In the genomic region with DNA sequence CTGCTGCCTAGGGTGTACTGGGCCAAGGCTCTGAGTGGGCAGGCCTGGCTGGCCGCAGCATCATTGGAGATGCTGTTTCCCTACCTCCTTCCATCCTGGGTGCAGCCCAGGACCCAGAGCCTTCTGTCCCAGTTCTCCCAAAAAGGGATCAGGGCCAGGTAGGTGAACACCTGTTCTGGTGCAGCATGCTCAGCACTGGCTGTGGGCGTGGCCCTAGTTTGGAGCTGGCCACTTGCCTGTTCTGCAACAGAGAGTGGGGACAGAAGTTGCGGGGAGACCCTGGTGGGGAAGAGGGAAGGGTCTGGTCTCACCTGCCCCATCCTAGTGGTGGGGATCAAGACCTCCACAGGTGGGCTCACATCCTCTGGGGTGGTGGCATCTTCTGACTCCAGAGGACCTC, we compare ENCODE assay signal across 29 cellular contexts. TPM values are rescaled to one million over a fixed set of nuclear protein-coding genes. Genes with fewer than 3 reads are reported as not detected.
DNase-seq lines count a peak whose midpoint lies in the region; ATAC-seq and TF ChIP-seq lines count a peak whose summit lies in the region.
"Had no signal": no experiment of that assay in that cellular context is flagged by ENCODE, and none has a peak within 500 bp of the region (broad histone marks: within the 10 kb centered on the region; RNA-seq: fewer than 3 reads in every experiment).

No MANE protein-coding gene starts in this region.

- WGBS in prostate gland, result 89% methylated on average over 3 of the region's 3 CpGs

- TF ChIP-seq POLR2A in prostate gland (IDR thresholded peaks at IDR 0.05), result no peak
- no peak for TF ChIP-seq POLR2A in vagina (IDR thresholded peaks at IDR 0.05)

- H3K9me3 ChIP-seq in prostate gland, result no peaks in the 10 kb centered on the region
- H3K9me3 ChIP-seq in vagina, result no peaks in the 10 kb centered on the region
- H3K9me3 ChIP-seq: MG63 had no signal

- H3K9me3 Mint-ChIP-seq in activated T-cell treated with anti-CD3 and anti-CD28 coated beads, Interleukin-2, amount 50 U/mL, for 24 hours, result no peaks in the 10 kb centered on the region
- H3K9me3 Mint-ChIP-seq in activated T-cell treated with anti-CD3 and anti-CD28 coated beads, Interleukin-2, amount 50 U/mL, for 72 hours, result no peaks in the 10 kb centered on the region
- H3K9me3 Mint-ChIP-seq in activated T-helper 2 cell treated with anti-CD3 and anti-CD28 coated beads, Interferon-gamma antibody, Interleukin-2, Interleukin-4, amounts not matched to agents 10 μg/mL and 5 μg/mL and 100 μg/mL, durations not matched to agents 14 hours and 24 hours and 36 hours, result no peaks in the 10 kb centered on the region
- H3K9me3 Mint-ChIP-seq: activated naive CD8-positive, alpha-beta T cell treated with anti-CD3 and anti-CD28 coated beads, Interleukin-2, amount 10 ng/mL, durations not matched to agents 7 days and 5 days; CD8-positive, alpha-beta T cell had no signal

- TF ChIP-seq CTCF in dorsolateral prefrontal cortex (IDR thresholded peaks at IDR 0.05 in 54 of 56, conservative IDR thresholded peaks at IDR 0.05 in 2 of 56; ENCODE audit: low read depth in 1 of 56, partially characterized antibody in 56 of 56) (no peak), prostate gland (IDR thresholded peaks at IDR 0.05) (no peak), vagina (IDR thresholded peaks at IDR 0.05) (no peak), GM13976 (IDR thresholded peaks at IDR 0.05; ENCODE audit: borderline replicate concordance, control extremely low read depth, extremely low read depth, insufficient read depth, missing control alignments) (no peak)

- in situ Hi-C loops in GM13976 (cut with MboI; ENCODE audit: low sequenced_read_pairs, unreplicated experiment), result loop anchor here (5.0 kb wide), 1 partner anchor 153 kb away; no protein-coding TSS in a partner anchor

- H3K36me3 Mint-ChIP-seq in activated T-cell treated with anti-CD3 and anti-CD28 coated beads, Interleukin-2, amount 50 U/mL, for 24 hours (ENCODE audit: low read depth), result no peaks in the 10 kb centered on the region
- H3K36me3 Mint-ChIP-seq in activated T-cell treated with anti-CD3 and anti-CD28 coated beads, Interleukin-2, amount 50 U/mL, for 72 hours (ENCODE audit: insufficient read depth in 2 of 2), result no peaks in the 10 kb centered on the region
- H3K36me3 Mint-ChIP-seq in activated T-helper 2 cell treated with anti-CD3 and anti-CD28 coated beads, Interferon-gamma antibody, Interleukin-2, Interleukin-4, amounts not matched to agents 10 μg/mL and 5 μg/mL and 100 μg/mL, durations not matched to agents 14 hours and 24 hours and 36 hours (ENCODE audit: low read depth), result no peaks in the 10 kb centered on the region
- H3K36me3 Mint-ChIP-seq: activated naive CD8-positive, alpha-beta T cell treated with anti-CD3 and anti-CD28 coated beads, Interleukin-2, amount 10 ng/mL, durations not matched to agents 7 days and 5 days had no signal

- H3K4me3 ChIP-seq in dorsolateral prefrontal cortex, result no peak overlapping the region
- H3K4me3 ChIP-seq in prostate gland, result no peak overlapping the region
- no peak overlapping the region for H3K4me3 ChIP-seq in vagina
- H3K4me3 ChIP-seq: GM23248, MG63 had no signal

- no peak overlapping the region for H3K4me3 Mint-ChIP-seq in activated T-cell treated with anti-CD3 and anti-CD28 coated beads, Interleukin-2, amount 50 U/mL, for 24 hours
- no peak overlapping the region for H3K4me3 Mint-ChIP-seq in activated T-cell treated with anti-CD3 and anti-CD28 coated beads, Interleukin-2, amount 50 U/mL, for 72 hours
- no peak overlapping the region for H3K4me3 Mint-ChIP-seq in activated T-helper 2 cell treated with anti-CD3 and anti-CD28 coated beads, Interferon-gamma antibody, Interleukin-2, Interleukin-4, amounts not matched to agents 10 μg/mL and 5 μg/mL and 100 μg/mL, durations not matched to agents 14 hours and 24 hours and 36 hours (ENCODE audit: low read depth)
- H3K4me3 Mint-ChIP-seq: activated naive CD8-positive, alpha-beta T cell treated with anti-CD3 and anti-CD28 coated beads, Interleukin-2, amount 10 ng/mL, durations not matched to agents 7 days and 5 days had no signal

- no peak overlapping the region for H3K27ac Mint-ChIP-seq in activated T-cell treated with anti-CD3 and anti-CD28 coated beads, Interleukin-2, amount 50 U/mL, for 24 hours
- H3K27ac Mint-ChIP-seq in activated T-cell treated with anti-CD3 and anti-CD28 coated beads, Interleukin-2, amount 50 U/mL, for 72 hours, result no peak overlapping the region
- no peak overlapping the region for H3K27ac Mint-ChIP-seq in activated T-helper 2 cell treated with anti-CD3 and anti-CD28 coated beads, Interferon-gamma antibody, Interleukin-2, Interleukin-4, amounts not matched to agents 10 μg/mL and 5 μg/mL and 100 μg/mL, durations not matched to agents 14 hours and 24 hours and 36 hours

- no peak for ATAC-seq in activated T-cell treated with anti-CD3 and anti-CD28 coated beads, Interleukin-2, amount 50 U/mL, for 72 hours (replicated peaks in 1 of 2)
- ATAC-seq: left ventricle myocardium superior had no signal

- H3K27me3 ChIP-seq in dorsolateral prefrontal cortex, result no peaks in the 10 kb centered on the region
- no peaks in the 10 kb centered on the region for H3K27me3 ChIP-seq in prostate gland (replicated peaks; ENCODE audit: insufficient read depth)
- no peaks in the 10 kb centered on the region for H3K27me3 ChIP-seq in vagina
- H3K27me3 ChIP-seq: MG63 had no signal

- H3K36me3 ChIP-seq in prostate gland (no peaks in the 10 kb centered on the region), vagina (no peaks in the 10 kb centered on the region)
- H3K36me3 ChIP-seq: MG63 had no signal

- H3K4me1 ChIP-seq in prostate gland (replicated peaks) (peaks cover 30% of the 10 kb centered on the region), vagina (peaks cover 54% of the 10 kb centered on the region)

- peaks cover 61% of the 10 kb centered on the region for H3K4me1 Mint-ChIP-seq in activated T-cell treated with anti-CD3 and anti-CD28 coated beads, Interleukin-2, amount 50 U/mL, for 24 hours (ENCODE audit: low read depth)
- peaks cover 63% of the 10 kb centered on the region for H3K4me1 Mint-ChIP-seq in activated T-cell treated with anti-CD3 and anti-CD28 coated beads, Interleukin-2, amount 50 U/mL, for 72 hours (ENCODE audit: low read depth)
- peaks cover 37% of the 10 kb centered on the region for H3K4me1 Mint-ChIP-seq in activated T-helper 2 cell treated with anti-CD3 and anti-CD28 coated beads, Interferon-gamma antibody, Interleukin-2, Interleukin-4, amounts not matched to agents 10 μg/mL and 5 μg/mL and 100 μg/mL, durations not matched to agents 14 hours and 24 hours and 36 hours (ENCODE audit: low read depth)

- intact Hi-C loops in dorsolateral prefrontal cortex (cut with DNase I) (loop anchor here (5.0 to 10.0 kb wide), 4 partner anchors 268 to 441 kb away; a partner anchor contains a TSS), prostate gland (cut with DNase I) (loop anchor here (10.0 kb wide), 1 partner anchor 391 kb away; a partner anchor contains a TSS), vagina (cut with DNase I) (loop anchor here (5.0 kb wide), 1 partner anchor 153 kb away; no protein-coding TSS in a partner anchor)
- intact Hi-C loops in activated T-helper 2 cell treated with anti-CD3 and anti-CD28 coated beads, Interferon-gamma antibody, Interleukin-2, Interleukin-4, amounts not matched to agents 10 μg/mL and 5 μg/mL and 100 μg/mL, durations not matched to agents 14 hours and 24 hours and 36 hours (cut with micrococcal nuclease), result loop anchor here (5.0 kb wide), 2 partner anchors 133 to 168 kb away; no protein-coding TSS in a partner anchor

- DNase-seq in activated T-cell treated with anti-CD3 and anti-CD28 coated beads, Interleukin-2, amount 50 U/mL, for 24 hours, result peak; percentile 41
- DNase-seq in activated T-cell treated with anti-CD3 and anti-CD28 coated beads, Interleukin-2, amount 50 U/mL, for 72 hours, result no peak
- DNase-seq in dorsolateral prefrontal cortex (peak in 1 of 10 donors; percentile 48), prostate gland (ENCODE audit: low spot score) (peak; percentile 38), vagina (ENCODE audit: extremely low spot score in 2 of 2) (no peak), GM13976 (ENCODE audit: low spot score) (no peak), SW480 (ENCODE audit: low spot score) (no peak)
- DNase-seq in activated T-helper 2 cell treated with anti-CD3 and anti-CD28 coated beads, Interferon-gamma antibody, Interleukin-2, Interleukin-4, amounts not matched to agents 10 μg/mL and 5 μg/mL and 100 μg/mL, durations not matched to agents 14 hours and 24 hours and 36 hours (ENCODE audit: low spot score), result no peak
- DNase-seq: activated CD4-positive, alpha-beta T cell treated with anti-CD3 and anti-CD28 coated beads for 48 hours; activated gamma-delta T cell treated with Interleukin-2 at 50 U/mL for 16 hours; activated naive CD8-positive, alpha-beta T cell treated with anti-CD3 and anti-CD28 coated beads, Interleukin-2, amount 10 ng/mL, durations not matched to agents 7 days and 5 days; activated T-cell treated with anti-CD3 and anti-CD28 coated beads for 4 hours; CD8-positive, alpha-beta T cell; GM23248; head of caudate nucleus; islet precursor cell; KBM-7; left ventricle myocardium superior; MG63; NCI-H2029; NCI-H524 treated with DMSO at 0.1 percent for 48 hours; SIG-M5; stimulated activated CD4-positive, alpha-beta T cell treated with anti-CD3 and anti-CD28 coated beads, Interleukin-4, amount 100 ng/mL, for 24 hours had no signal

- H3K27me3 Mint-ChIP-seq in activated T-cell treated with anti-CD3 and anti-CD28 coated beads, Interleukin-2, amount 50 U/mL, for 24 hours, result no peaks in the 10 kb centered on the region
- H3K27me3 Mint-ChIP-seq in activated T-cell treated with anti-CD3 and anti-CD28 coated beads, Interleukin-2, amount 50 U/mL, for 72 hours (ENCODE audit: low read depth), result no peaks in the 10 kb centered on the region
- no peaks in the 10 kb centered on the region for H3K27me3 Mint-ChIP-seq in activated T-helper 2 cell treated with anti-CD3 and anti-CD28 coated beads, Interferon-gamma antibody, Interleukin-2, Interleukin-4, amounts not matched to agents 10 μg/mL and 5 μg/mL and 100 μg/mL, durations not matched to agents 14 hours and 24 hours and 36 hours (ENCODE audit: low read depth)
- H3K27me3 Mint-ChIP-seq: activated naive CD8-positive, alpha-beta T cell treated with anti-CD3 and anti-CD28 coated beads, Interleukin-2, amount 10 ng/mL, durations not matched to agents 7 days and 5 days had no signal

- H3K27ac ChIP-seq in dorsolateral prefrontal cortex, result peak overlapping the region in 30 of 59 donors; percentile 3 to 100 (median 30)
- peak overlapping the region; percentile 99 to 100 for H3K27ac ChIP-seq in prostate gland
- H3K27ac ChIP-seq in vagina, result peak overlapping the region; percentile 99
- H3K27ac ChIP-seq: GM23248 had no signal

RNA-seq across cellular contexts. Expression of a gene that starts 1.4 kb away (rescaled TPM):
- total RNA-seq in activated T-cell treated with anti-CD3 and anti-CD28 coated beads, Interleukin-2, amount 50 U/mL, for 72 hours, result 1 to 10 TPM; 4.5 to 5.2 TPM
- total RNA-seq in dorsolateral prefrontal cortex (1 to 10 TPM in 101 of 120 experiments, under 1 TPM in 19; 0.41 to 7.1 (median 1.6) TPM), prostate gland (1 to 10 TPM; 1.7 to 4.4 TPM), vagina (not detected)
- total RNA-seq in activated T-helper 2 cell treated with anti-CD3 and anti-CD28 coated beads, Interferon-gamma antibody, Interleukin-2, Interleukin-4, amounts not matched to agents 10 μg/mL and 5 μg/mL and 100 μg/mL, durations not matched to agents 14 hours and 24 hours and 36 hours, result 0.89 and 0.97 TPM in 2 replicates
- total RNA-seq: GM23248, left ventricle myocardium superior, urinary bladder had no signal

RNA-seq across cellular contexts. Expression of a gene that starts 40.9 kb away (rescaled TPM):
- not detected for total RNA-seq in activated T-cell treated with anti-CD3 and anti-CD28 coated beads, Interleukin-2, amount 50 U/mL, for 72 hours
- total RNA-seq in dorsolateral prefrontal cortex (1 to 10 TPM in 10 of 120 experiments, not detected in 110; 1.3 to 3.1 (median 1.7) TPM), prostate gland (not detected), vagina (not detected)
- total RNA-seq in activated T-helper 2 cell treated with anti-CD3 and anti-CD28 coated beads, Interferon-gamma antibody, Interleukin-2, Interleukin-4, amounts not matched to agents 10 μg/mL and 5 μg/mL and 100 μg/mL, durations not matched to agents 14 hours and 24 hours and 36 hours, result not detected in 2 replicates
- total RNA-seq: activated naive CD8-positive, alpha-beta T cell treated with anti-CD3 and anti-CD28 coated beads, Interleukin-2, amount 10 ng/mL, durations not matched to agents 7 days and 5 days; astrocyte; cardiac septum; CD8-positive, alpha-beta T cell; fibroblast of villous mesenchyme; GM23248; left ventricle myocardium superior; pulmonary artery endothelial cell; urinary bladder had no signal

RNA-seq across cellular contexts. Expression of a gene that starts 45.4 kb away (rescaled TPM):
- not detected for total RNA-seq in activated T-cell treated with anti-CD3 and anti-CD28 coated beads, Interleukin-2, amount 50 U/mL, for 72 hours
- total RNA-seq in dorsolateral prefrontal cortex (1 to 10 TPM in 33 of 120 experiments, under 1 TPM in 7, not detected in 80; 0.79 to 6.0 (median 1.9) TPM), prostate gland (not detected), vagina (not detected)
- not detected in 2 replicates for total RNA-seq in activated T-helper 2 cell treated with anti-CD3 and anti-CD28 coated beads, Interferon-gamma antibody, Interleukin-2, Interleukin-4, amounts not matched to agents 10 μg/mL and 5 μg/mL and 100 μg/mL, durations not matched to agents 14 hours and 24 hours and 36 hours
- total RNA-seq: A172; activated naive CD8-positive, alpha-beta T cell treated with anti-CD3 and anti-CD28 coated beads, Interleukin-2, amount 10 ng/mL, durations not matched to agents 7 days and 5 days; astrocyte; cardiac septum; CD8-positive, alpha-beta T cell; fibroblast of villous mesenchyme; GM23248; left ventricle myocardium superior; pulmonary artery endothelial cell; urinary bladder had no signal

RNA-seq across cellular contexts. Expression of a gene that starts 46.7 kb away (rescaled TPM):
- 100 to 1,000 TPM; 106 to 120 TPM for total RNA-seq in activated T-cell treated with anti-CD3 and anti-CD28 coated beads, Interleukin-2, amount 50 U/mL, for 72 hours
- total RNA-seq in dorsolateral prefrontal cortex, result 100 to 1,000 TPM in 9 of 120 experiments, 10 to 100 TPM in 111; 12.0 to 124 (median 62.9) TPM
- total RNA-seq in prostate gland, result 100 to 1,000 TPM; 201 to 248 TPM
- total RNA-seq in vagina, result 246 TPM
- total RNA-seq in activated T-helper 2 cell treated with anti-CD3 and anti-CD28 coated beads, Interferon-gamma antibody, Interleukin-2, Interleukin-4, amounts not matched to agents 10 μg/mL and 5 μg/mL and 100 μg/mL, durations not matched to agents 14 hours and 24 hours and 36 hours, result 88.1 and 90.9 TPM in 2 replicates

Comparison
In these comparisons a context has a peak if more than half of its experiments do, and no peak if none do; other contexts are left out.
1. DNase-seq: peak in activated T-cell treated with anti-CD3 and anti-CD28 coated beads, Interleukin-2, amount 50 U/mL, for 24 hours (single experiment) and prostate gland (single experiment); none in activated T-cell treated with anti-CD3 and anti-CD28 coated beads, Interleukin-2, amount 50 U/mL, for 72 hours (0 of 2), vagina (0 of 2), GM13976 (single experiment), SW480 (single experiment) and activated T-helper 2 cell treated with anti-CD3 and anti-CD28 coated beads, Interferon-gamma antibody, Interleukin-2, Interleukin-4, amounts not matched to agents 10 μg/mL and 5 μg/mL and 100 μg/mL, durations not matched to agents 14 hours and 24 hours and 36 hours (single experiment).
2. H3K27ac ChIP-seq: peak in every context shown above with its lines; median percentile 100 in prostate gland; 99 in vagina; 30 in dorsolateral prefrontal cortex.